In genomic region chr7:149624419-149625338, GRCh38 we compare ENCODE assay signal across 8 cellular contexts.
A peak's percentile ranks its signal among the peaks of the same experiment; 100 is the strongest.
DNase-seq lines count a peak whose midpoint lies in the region; ATAC-seq and TF ChIP-seq lines count a peak whose summit lies in the region.

No MANE protein-coding gene starts in this region.

- no peak overlapping the region for H2AK5ac ChIP-seq in mesendoderm (ENCODE audit: low read length)

- H2BK5ac ChIP-seq in mesendoderm (ENCODE audit: low read length), result no peak overlapping the region

- peak overlapping the region; percentile 98 to 99 for H3K4me3 Mint-ChIP-seq in effector memory CD8-positive, alpha-beta T cell

- peaks cover 18% of the 10 kb centered on the region for H3K79me2 ChIP-seq in mesendoderm (ENCODE audit: control insufficient read depth, insufficient read depth, low read length)

- no peaks in the 10 kb centered on the region for H3K27me3 ChIP-seq in mesendoderm (ENCODE audit: insufficient read depth, low read length, poor library complexity)

- ATAC-seq in effector memory CD8-positive, alpha-beta T cell (replicated peaks), result peak; percentile 82

- peak overlapping the region; percentile 69 for H3K18ac ChIP-seq in mesendoderm (ENCODE audit: low read length)

- peak overlapping the region; percentile 95 for H3K9ac ChIP-seq in mesendoderm (ENCODE audit: low read length)

- H4K8ac ChIP-seq in mesendoderm (ENCODE audit: low read depth, low read length), result no peak overlapping the region

- TF ChIP-seq CTCF in GM20000 (IDR thresholded peaks at IDR 0.05; ENCODE audit: extremely low read depth, missing control alignments), result peak; percentile 84

- H3K4ac ChIP-seq in mesendoderm (ENCODE audit: low read depth, low read length), result no peak overlapping the region

- H3K27me3 Mint-ChIP-seq in effector memory CD8-positive, alpha-beta T cell, result peaks cover 15 to 22% of the 10 kb centered on the region in 2 donors

- H2BK120ac ChIP-seq in mesendoderm (ENCODE audit: low read depth, low read length), result no peak overlapping the region

- H3K56ac ChIP-seq in mesendoderm (ENCODE audit: low read length), result peak overlapping the region; percentile 96

- H3K36me3 ChIP-seq in mesendoderm (ENCODE audit: control insufficient read depth, insufficient read depth, low read length), result peaks cover 2% of the 10 kb centered on the region

- no peak overlapping the region for H3K23ac ChIP-seq in mesendoderm (ENCODE audit: low read length)

- H3K4me1 ChIP-seq in mesendoderm (ENCODE audit: control insufficient read depth, low read depth, low read length), result no peaks in the 10 kb centered on the region

- DNase-seq in COR-L47 (lab: John Stamatoyannopoulos, UW) (peak; percentile 93), GM20000 (ENCODE audit: low spot score) (peak; percentile 95), HS-5 (ENCODE audit: low read depth) (peak; percentile 28), NK-92 (lab: John Stamatoyannopoulos, UW; ENCODE audit: unreplicated experiment) (peak; percentile 57), mesendoderm (peak; percentile 96)
- DNase-seq in activated CD8-positive, alpha-beta memory T cell treated with anti-CD3 and anti-CD28 coated beads for 4 hours (ENCODE audit: low read depth in 2 of 2), result peak; percentile 80 to 83
- peak; percentile 88 to 91 (median 89) for DNase-seq in effector memory CD8-positive, alpha-beta T cell
- DNase-seq in stimulated activated CD8-positive, alpha-beta memory T cell treated with anti-CD3 and anti-CD28 coated beads, Interleukin-12 subunit alpha, Interleukin-12 subunit beta, amount 100 ng/mL, for 4 hours (ENCODE audit: low read depth), result peak; percentile 85

- WGBS in mesendoderm (ENCODE audit: extremely low coverage, insufficient coverage, low lambda C conversion rate), result no CpG with 5 or more reads among the region's 97 CpGs

- H4K5ac ChIP-seq in mesendoderm (ENCODE audit: low read length), result no peak overlapping the region

- peaks cover 11% of the 10 kb centered on the region for H3K79me1 ChIP-seq in mesendoderm (ENCODE audit: low read length)

- H3K27ac Mint-ChIP-seq in effector memory CD8-positive, alpha-beta T cell, result peak overlapping the region; percentile 95 to 96

- peaks cover 37 to 38% of the 10 kb centered on the region in 2 donors for H3K4me1 Mint-ChIP-seq in effector memory CD8-positive, alpha-beta T cell (ENCODE audit: low read depth in 2 of 2)

- H2BK15ac ChIP-seq in mesendoderm (replicated peaks; ENCODE audit: low read depth), result no peak overlapping the region

- H3K4me3 ChIP-seq in mesendoderm (ENCODE audit: low read length), result peak overlapping the region; percentile 86

- peak overlapping the region; percentile 22 for H3K4me2 ChIP-seq in mesendoderm (ENCODE audit: low read length)

- H3K27ac ChIP-seq in mesendoderm (ENCODE audit: low read depth, low read length), result peak overlapping the region; percentile 48

- H3K36me3 Mint-ChIP-seq in effector memory CD8-positive, alpha-beta T cell (ENCODE audit: insufficient read depth), result peaks cover 34% of the 10 kb centered on the region

- no peaks in the 10 kb centered on the region for H3K9me3 Mint-ChIP-seq in effector memory CD8-positive, alpha-beta T cell

Comparison
In these comparisons a context has a peak if more than half of its experiments do, and no peak if none do; other contexts are left out.
1. Peak in every context shown above with its lines: DNase-seq, ATAC-seq, H3K4me3 ChIP-seq and H3K27ac ChIP-seq.
2. DNase-seq: peak in every context shown above with its lines; median percentile 96 in mesendoderm; 95 in GM20000; 93 in COR-L47; 89 in effector memory CD8-positive, alpha-beta T cell; 85 in stimulated activated CD8-positive, alpha-beta memory T cell treated with anti-CD3 and anti-CD28 coated beads, Interleukin-12 subunit alpha, Interleukin-12 subunit beta, amount 100 ng/mL, for 4 hours; 82 in activated CD8-positive, alpha-beta memory T cell treated with anti-CD3 and anti-CD28 coated beads for 4 hours; 57 in NK-92; 28 in HS-5.